In the genomic region with DNA sequence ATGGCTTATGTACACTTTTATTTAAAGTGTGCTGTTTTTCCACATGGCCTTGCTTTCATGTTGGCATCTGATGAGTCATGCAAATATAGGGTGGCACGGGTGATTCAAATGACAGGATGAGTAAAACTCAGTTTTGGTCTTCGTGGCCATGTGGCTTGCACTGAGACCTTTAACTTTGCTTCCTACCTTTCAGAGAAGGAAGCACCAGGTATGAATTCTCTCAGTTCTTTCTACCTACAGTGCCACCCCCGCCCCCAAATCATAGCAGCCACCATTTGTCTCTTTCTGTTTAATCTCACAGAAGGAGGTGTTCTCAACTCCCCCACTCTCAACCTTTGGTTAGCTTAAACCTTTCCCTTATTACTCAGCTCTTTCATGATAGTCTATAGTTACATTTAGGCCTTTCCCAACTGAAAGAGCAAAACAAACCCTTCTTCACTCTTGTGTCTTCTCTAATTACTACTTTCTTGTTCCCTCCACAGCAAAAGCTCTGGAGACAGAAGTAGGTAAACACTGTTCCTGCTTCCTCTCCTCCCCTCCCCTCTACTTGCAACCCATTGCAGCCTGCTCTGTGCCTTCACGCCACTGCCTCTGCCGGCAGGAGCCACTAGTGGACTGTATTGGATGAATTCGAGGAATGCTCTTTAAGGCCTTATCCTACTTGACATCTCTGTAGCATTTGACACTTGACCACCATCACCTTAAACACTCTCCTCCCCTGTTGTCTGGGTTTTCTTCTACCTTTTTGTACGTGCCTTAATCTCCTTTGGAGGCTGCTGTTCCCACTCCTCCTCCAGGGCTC, we compare ENCODE assay signal across 8 cellular contexts.
DNase-seq lines count a peak whose midpoint lies in the region; ATAC-seq and TF ChIP-seq lines count a peak whose summit lies in the region.

No MANE protein-coding gene starts in this region.

- H3K9me3 Mint-ChIP-seq in mesothelial cell of epicardium, result no peaks in the 10 kb centered on the region

- H3K36me3 Mint-ChIP-seq in mesothelial cell of epicardium, result peaks cover 2% of the 10 kb centered on the region

- H3K27ac ChIP-seq in heart left ventricle, result peak overlapping the region; percentile 31 to 80 (median 66)

- WGBS in heart left ventricle, 4 donors, result 44 to 57% (median 48%) methylated on average over 7 of the region's 7 CpGs

- ATAC-seq in HG02870 (IDR thresholded peaks at IDR 0.05; ENCODE audit: unreplicated experiment) (peak; percentile 72), heart left ventricle (peak in 3 of 4 donors; percentile 42 to 66 (median 50)), HG03139 (IDR thresholded peaks at IDR 0.05; ENCODE audit: unreplicated experiment) (no peak)

- H3K4me3 ChIP-seq in heart left ventricle, result no peak overlapping the region

- intact Hi-C loops in heart left ventricle (cut with DNase I), result loop anchor here in 3 of 10 donors (5.0 kb wide), 1 partner anchor 51 kb away; no protein-coding TSS in a partner anchor

- TF ChIP-seq CTCF in heart left ventricle (IDR thresholded peaks at IDR 0.05), result peak in 7 of 12 donors; percentile 20 to 53 (median 31)
- TF ChIP-seq CTCF in mesothelial cell of epicardium (IDR thresholded peaks at IDR 0.05; ENCODE audit: unreplicated experiment), result no peak

- H3K4me3 Mint-ChIP-seq in mesothelial cell of epicardium, result no peak overlapping the region

- no peak overlapping the region for H3K27ac Mint-ChIP-seq in mesothelial cell of epicardium

- peaks cover 0 to 15% (median 3%) of the 10 kb centered on the region in 9 donors for H3K36me3 ChIP-seq in heart left ventricle

- no peaks in the 10 kb centered on the region for H3K27me3 ChIP-seq in heart left ventricle

- DNase-seq in COLO829 (ENCODE audit: low spot score) (peak; percentile 40), heart left ventricle (peak in 1 of 5 donors; percentile 43), cortex of kidney (lab: John Stamatoyannopoulos, UW) (no peak), mesothelial cell of epicardium (ENCODE audit: low spot score in 2 of 2, unreplicated experiment in 2 of 2) (no peak)
- DNase-seq in activated CD8-positive, alpha-beta memory T cell treated with anti-CD3 and anti-CD28 coated beads for 4 hours (ENCODE audit: low read depth in 2 of 2), result peak; percentile 15 to 44
- DNase-seq in stimulated activated CD4-positive, alpha-beta T cell treated with anti-CD3 and anti-CD28 coated beads, Interleukin-1b, Interleukin-23, amount 100 ng/mL, for 1 hour (ENCODE audit: low read depth in 2 of 2), result peak; percentile 2 to 24

- H3K4me1 Mint-ChIP-seq in mesothelial cell of epicardium, result peaks cover 41% of the 10 kb centered on the region

- H3K9me3 ChIP-seq in heart left ventricle, result no peaks in the 10 kb centered on the region

- no peak for TF ChIP-seq POLR2A in heart left ventricle (IDR thresholded peaks at IDR 0.05)

- H3K4me1 ChIP-seq in heart left ventricle, result peaks cover 18 to 84% (median 69%) of the 10 kb centered on the region in 12 donors

- H3K27me3 Mint-ChIP-seq in mesothelial cell of epicardium (ENCODE audit: low read depth), result no peaks in the 10 kb centered on the region

Comparison
In these comparisons a context has a peak if more than half of its experiments do, and no peak if none do; other contexts are left out.
1. DNase-seq: peak in COLO829 (single experiment), activated CD8-positive, alpha-beta memory T cell treated with anti-CD3 and anti-CD28 coated beads for 4 hours (2 of 2) and stimulated activated CD4-positive, alpha-beta T cell treated with anti-CD3 and anti-CD28 coated beads, Interleukin-1b, Interleukin-23, amount 100 ng/mL, for 1 hour (2 of 2); none in cortex of kidney (single experiment) and mesothelial cell of epicardium (0 of 2).